Comparison of ENCODE assay signal across 19 cellular contexts in genomic region chr7:55206235-55207029, GRCh38.
DNase-seq lines count a peak whose midpoint lies in the region; ATAC-seq and TF ChIP-seq lines count a peak whose summit lies in the region.
"Had no signal": no experiment of that assay in that cellular context is flagged by ENCODE, and none has a peak within 500 bp of the region (broad histone marks: within the 10 kb centered on the region; RNA-seq: fewer than 3 reads in every experiment).

No MANE protein-coding gene starts in this region.

- no peak overlapping the region for H3K4me3 ChIP-seq in right lobe of liver
- H3K4me3 ChIP-seq: ascending aorta; BLaER1 treated with 17β-estradiol and CSF1 and Interleukin-3, amounts not matched to agents 10 nM and 100 nM; transverse colon had no signal

- H3K9me3 Mint-ChIP-seq in CD4-positive, alpha-beta T cell: no peaks in the 10 kb centered on the region
- H3K9me3 Mint-ChIP-seq: activated T-helper 1 cell treated with anti-CD3 and anti-CD28 coated beads, Interleukin-12 subunit alpha, Interleukin-12 subunit beta, Interleukin-2, Interleukin-4 antibody, amounts not matched to agents 30 ng/mL and 10 ng/mL and 1 ng/mL, durations not matched to agents 14 hours and 24 hours and 36 hours; naive B cell had no signal

- DNase-seq in fibroblast of peridontal ligament (ENCODE audit: extremely low read depth) (peak; percentile 29), NCI-H510A treated with DMSO at 0.1 percent for 48 hours (lab: John Stamatoyannopoulos, UW) (no peak), NCI-H524 treated with DMSO at 0.1 percent for 48 hours (lab: John Stamatoyannopoulos, UW) (no peak), right lobe of liver (no peak)
- no peak for DNase-seq in CD4-positive, alpha-beta T cell
- DNase-seq: activated CD4-positive, alpha-beta T cell treated with anti-CD3 and anti-CD28 coated beads for 48 hours; DMS53; left ventricle myocardium superior; naive B cell; NCI-H1694; NCI-H526 treated with DMSO at 0.1 percent for 48 hours; stimulated activated CD4-positive, alpha-beta T cell treated with anti-CD3 and anti-CD28 coated beads, Interleukin-1b, Interleukin-23, amount 100 ng/mL, for 48 hours; transverse colon had no signal

- no peak for TF ChIP-seq CTCF in CD4-positive, alpha-beta T cell (IDR thresholded peaks at IDR 0.05)
- no peak for TF ChIP-seq CTCF in right lobe of liver (IDR thresholded peaks at IDR 0.05)

- intact Hi-C loops in CD4-positive, alpha-beta T cell (cut with DNase I, micrococcal nuclease): no loop called here
- intact Hi-C loops in right lobe of liver (cut with DNase I): no loop called here

- no peaks in the 10 kb centered on the region for H3K4me1 ChIP-seq in right lobe of liver
- H3K4me1 ChIP-seq: ascending aorta; BLaER1 treated with 17β-estradiol and CSF1 and Interleukin-3, amounts not matched to agents 10 nM and 100 nM had no signal

- peaks cover 0 to 51% (median 28%) of the 10 kb centered on the region in 4 donors for H3K36me3 ChIP-seq in right lobe of liver
- H3K36me3 ChIP-seq: BLaER1 treated with 17β-estradiol and CSF1 and Interleukin-3, amounts not matched to agents 10 nM and 100 nM had no signal

- H3K36me3 Mint-ChIP-seq in CD4-positive, alpha-beta T cell (ENCODE audit: low read depth): no peaks in the 10 kb centered on the region
- H3K36me3 Mint-ChIP-seq: naive B cell had no signal

- H3K27ac Mint-ChIP-seq in CD4-positive, alpha-beta T cell: no peak overlapping the region
- H3K27ac Mint-ChIP-seq: activated T-helper 1 cell treated with anti-CD3 and anti-CD28 coated beads, Interleukin-12 subunit alpha, Interleukin-12 subunit beta, Interleukin-2, Interleukin-4 antibody, amounts not matched to agents 30 ng/mL and 10 ng/mL and 1 ng/mL, durations not matched to agents 14 hours and 24 hours and 36 hours; naive B cell had no signal

- ATAC-seq in GM18502 (IDR thresholded peaks at IDR 0.05; ENCODE audit: poor library complexity, unreplicated experiment) (peak; percentile 74), GM21717 (IDR thresholded peaks at IDR 0.05; ENCODE audit: unreplicated experiment) (peak; percentile 72), HG03565 (IDR thresholded peaks at IDR 0.05; ENCODE audit: unreplicated experiment) (peak; percentile 80), right lobe of liver (no peak)
- ATAC-seq in CD4-positive, alpha-beta T cell (ENCODE audit: poor library complexity): no peak
- ATAC-seq: left ventricle myocardium superior had no signal

- CTCF ChIA-PET in CD4-positive, alpha-beta T cell (lab: Charles Lee): no interaction called here

- WGBS in right lobe of liver (ENCODE audit: insufficient coverage, low coverage, low lambda C conversion rate, missing lambda C conversion rate): 88% methylated on average over 6 of the region's 9 CpGs

- no peak overlapping the region for H3K4me3 Mint-ChIP-seq in CD4-positive, alpha-beta T cell
- H3K4me3 Mint-ChIP-seq: activated T-helper 1 cell treated with anti-CD3 and anti-CD28 coated beads, Interleukin-12 subunit alpha, Interleukin-12 subunit beta, Interleukin-2, Interleukin-4 antibody, amounts not matched to agents 30 ng/mL and 10 ng/mL and 1 ng/mL, durations not matched to agents 14 hours and 24 hours and 36 hours; naive B cell had no signal

- POLR2A ChIA-PET in CD4-positive, alpha-beta T cell (lab: Charles Lee): no interaction called here

- no peaks in the 10 kb centered on the region for H3K9me3 ChIP-seq in CD4-positive, alpha-beta T cell (ENCODE audit: control insufficient read depth, low read length)
- no peaks in the 10 kb centered on the region for H3K9me3 ChIP-seq in right lobe of liver
- H3K9me3 ChIP-seq: ascending aorta; BLaER1 treated with 17β-estradiol and CSF1 and Interleukin-3, amounts not matched to agents 10 nM and 100 nM; transverse colon had no signal

- H3K4me1 Mint-ChIP-seq in CD4-positive, alpha-beta T cell (ENCODE audit: low read depth): no peaks in the 10 kb centered on the region
- H3K4me1 Mint-ChIP-seq: naive B cell had no signal

- no peak overlapping the region for H3K27ac ChIP-seq in CD4-positive, alpha-beta T cell (ENCODE audit: low read depth, low read length)
- no peak overlapping the region for H3K27ac ChIP-seq in right lobe of liver
- H3K27ac ChIP-seq: ascending aorta; BLaER1 treated with 17β-estradiol and CSF1 and Interleukin-3, amounts not matched to agents 10 nM and 100 nM; transverse colon had no signal

- H3K27me3 Mint-ChIP-seq in CD4-positive, alpha-beta T cell: peaks cover 12% of the 10 kb centered on the region

- H3K27me3 ChIP-seq in CD4-positive, alpha-beta T cell (ENCODE audit: control insufficient read depth, insufficient read depth, low read length): no peaks in the 10 kb centered on the region
- no peaks in the 10 kb centered on the region for H3K27me3 ChIP-seq in right lobe of liver
- H3K27me3 ChIP-seq: ascending aorta; BLaER1 treated with 17β-estradiol and CSF1 and Interleukin-3, amounts not matched to agents 10 nM and 100 nM; transverse colon had no signal

- no peak for TF ChIP-seq POLR2A in right lobe of liver (IDR thresholded peaks at IDR 0.05)

Comparison
In these comparisons a context has a peak if more than half of its experiments do, and no peak if none do; other contexts are left out.
1. ATAC-seq: peak in GM18502 (single experiment), GM21717 (single experiment) and HG03565 (single experiment); none in CD4-positive, alpha-beta T cell (single experiment) and right lobe of liver (0 of 4).